Comparison of ENCODE assay signal across 8 cellular contexts in the genomic region with DNA sequence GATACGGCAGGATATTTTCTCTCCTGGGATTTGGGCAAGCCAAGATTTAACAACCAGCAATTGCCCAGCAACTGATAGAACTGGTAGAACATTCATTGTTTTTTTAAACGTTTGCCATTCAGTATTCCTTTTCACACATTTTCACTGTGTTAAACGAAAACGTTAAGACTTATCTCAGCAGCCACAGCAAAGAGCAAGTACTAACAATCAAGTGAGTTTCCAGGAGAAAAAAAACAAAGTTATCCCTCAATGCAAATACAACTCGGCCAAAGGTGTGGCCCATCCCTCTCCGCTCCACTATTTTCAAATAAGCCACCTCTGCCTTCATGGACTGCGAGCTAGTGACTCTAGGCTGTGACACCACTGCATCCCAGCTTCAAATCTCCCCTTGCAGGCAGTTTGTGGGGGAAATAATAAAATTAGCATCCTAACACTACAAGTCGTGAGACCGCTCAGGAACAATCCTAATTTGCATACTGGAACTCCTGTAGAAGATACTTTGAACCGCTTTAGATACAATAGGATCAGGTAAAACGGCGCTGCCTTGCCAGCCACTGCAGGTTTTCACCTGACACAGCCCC. TPM values are rescaled to one million over a fixed set of nuclear protein-coding genes. Genes with fewer than 3 reads are reported as not detected.
DNase-seq lines count a peak whose midpoint lies in the region; ATAC-seq, FAIRE-seq and TF ChIP-seq lines count a peak whose summit lies in the region.

No MANE protein-coding gene starts in this region.

- peak overlapping the region; percentile 94 for H3K4me3 Mint-ChIP-seq in central memory CD8-positive, alpha-beta T cell

- H3K4me3 ChIP-seq in A549, result peak overlapping the region; percentile 70
- H3K4me3 ChIP-seq in mucosa of descending colon, result peak overlapping the region; percentile 62

- H3K27ac ChIP-seq in A549 (peak overlapping the region; percentile 48 to 97), KOPT-K1 (ENCODE audit: low read depth, low read length, poor library complexity, severe bottlenecking) (peak overlapping the region; percentile 85)

- ATAC-seq in A549 (peak; percentile 11 to 35; a peak in 4 of 6 replicates), GM19328 (IDR thresholded peaks at IDR 0.05; ENCODE audit: unreplicated experiment) (peak; percentile 12), mucosa of descending colon (peak; percentile 19), HG03442 (IDR thresholded peaks at IDR 0.05; ENCODE audit: unreplicated experiment) (no peak), HG03565 (IDR thresholded peaks at IDR 0.05; ENCODE audit: unreplicated experiment) (no peak)
- peak; percentile 26 for ATAC-seq in central memory CD8-positive, alpha-beta T cell (replicated peaks; ENCODE audit: extremely low read depth, poor library complexity, severe bottlenecking)

- WGBS in A549 (ENCODE audit: missing lambda C conversion rate), result 7% methylated on average over 12 of the region's 12 CpGs

- no peaks in the 10 kb centered on the region for H3K9me3 ChIP-seq in A549
- H3K9me3 ChIP-seq in KOPT-K1 (ENCODE audit: insufficient read depth, low read length, poor library complexity, severe bottlenecking), result no peaks in the 10 kb centered on the region
- no peaks in the 10 kb centered on the region for H3K9me3 ChIP-seq in mucosa of descending colon

- H3K9me3 Mint-ChIP-seq in central memory CD8-positive, alpha-beta T cell, result no peaks in the 10 kb centered on the region

- POLR2A ChIA-PET in A549 (lab: Yijun Ruan, JAX), result no interaction called here

- FAIRE-seq in A549 (lab: Jason Lieb, UNC), result no peak

- H3K36me3 Mint-ChIP-seq in central memory CD8-positive, alpha-beta T cell (ENCODE audit: insufficient read depth), result peaks cover 11% of the 10 kb centered on the region

- peak overlapping the region; percentile 82 for H3K27ac Mint-ChIP-seq in central memory CD8-positive, alpha-beta T cell (ENCODE audit: low read depth)

- DNase-seq in A549 (ENCODE audit: low read depth in 1 of 2, low spot score in 1 of 2) (no peak), mucosa of descending colon (no peak)
- no peak for DNase-seq in central memory CD8-positive, alpha-beta T cell (ENCODE audit: low spot score in 2 of 2)
- DNase-seq in activated CD4-positive, CD25-positive, alpha-beta regulatory T cell (lab: John Stamatoyannopoulos, UW), result no peak

- TF ChIP-seq CTCF in A549 (IDR thresholded peaks at IDR 0.05) (no peak; the same call in 2 of the 3 replicates), mucosa of descending colon (IDR thresholded peaks at IDR 0.05) (no peak)

- CTCF ChIA-PET in A549 (lab: Yijun Ruan, JAX), result interaction anchor here (0.6 to 0.7 kb wide), 2 partner anchors 166 to 169 kb away, joined by 3 read pairs; no protein-coding TSS in a partner anchor

- intact Hi-C loops in mucosa of descending colon (cut with DNase I, micrococcal nuclease), result no loop called here

- TF ChIP-seq POLR2A in A549 (IDR thresholded peaks at IDR 0.05; ENCODE audit: low read length), result no peak

- H3K4me1 Mint-ChIP-seq in central memory CD8-positive, alpha-beta T cell, result peaks cover 40% of the 10 kb centered on the region

- peak overlapping the region; percentile 94 for H3K4me2 ChIP-seq in A549

- peaks cover 26% of the 10 kb centered on the region for H3K27me3 Mint-ChIP-seq in central memory CD8-positive, alpha-beta T cell

- H3K4me1 ChIP-seq in A549 (peaks cover 9% of the 10 kb centered on the region; the same call in 1 of the 3 replicates), mucosa of descending colon (ENCODE audit: low read depth) (peaks cover 8% of the 10 kb centered on the region)

- H3K36me3 ChIP-seq in KOPT-K1 (ENCODE audit: insufficient read depth, low read length), result peaks cover 18% of the 10 kb centered on the region
- no peaks in the 10 kb centered on the region for H3K36me3 ChIP-seq in mucosa of descending colon (ENCODE audit: low read depth)

- TF ChIP-seq EP300 in A549 (IDR thresholded peaks at IDR 0.05), result no peak

- TF ChIP-seq RAD21 in A549 (conservative IDR thresholded peaks at IDR 0.05 in 1 of 2, IDR thresholded peaks at IDR 0.05 in 1 of 2), result no peak

TF ChIP-seq in A549, 52 proteins besides CTCF, POLR2A, EP300 and RAD21:
- no peak for TF ChIP-seq E2F6 (IDR thresholded peaks at IDR 0.05; ENCODE audit: borderline replicate concordance, low read depth)
- no peak for TF ChIP-seq EHF (CRISPR knock-in tag; IDR thresholded peaks at IDR 0.05)
- TF ChIP-seq BHLHE40 (IDR thresholded peaks at IDR 0.05; ENCODE audit: low read depth, low read length), result no peak
- no peak for TF ChIP-seq HOXA7 (CRISPR knock-in tag; IDR thresholded peaks at IDR 0.05)
- TF ChIP-seq FOSL2 (IDR thresholded peaks at IDR 0.05), result no peak
- no peak for TF ChIP-seq FOSL2 (CRISPR knock-in tag; IDR thresholded peaks at IDR 0.05)
- TF ChIP-seq NPAS2 (CRISPR knock-in tag; IDR thresholded peaks at IDR 0.05; ENCODE audit: borderline replicate concordance), result no peak
- no peak for TF ChIP-seq HDAC2 (IDR thresholded peaks at IDR 0.05)
- no peak for TF ChIP-seq NR3C1 (IDR thresholded peaks at IDR 0.05)
- no peak for TF ChIP-seq RNF2 (IDR thresholded peaks at IDR 0.05; ENCODE audit: borderline replicate concordance, low read depth)
- TF ChIP-seq ELK1 (IDR thresholded peaks at IDR 0.05; ENCODE audit: low read depth, low read length), result no peak
- no peak for TF ChIP-seq MAZ (IDR thresholded peaks at IDR 0.05; ENCODE audit: borderline replicate concordance, low read depth, low read length)
- no peak for TF ChIP-seq RCOR1 (IDR thresholded peaks at IDR 0.05; ENCODE audit: low read depth, low read length)
- no peak for TF ChIP-seq KDM5A (IDR thresholded peaks at IDR 0.05)

RNA-seq across cellular contexts. Expression of gene RFXAP, which starts 0.4 kb away (rescaled TPM):
- polyA plus RNA-seq in A549 (2011; rRNA removed) (2.0 and 2.5 TPM in 2 replicates), A549 (2017; fragmentation: RNase III; extraction: RNeasy Plus Mini Kit Qiagen cat#74134 plus additional on column Dnase treatment) (2.4 to 2.8 TPM (median 2.5 TPM) in 3 replicates)
- polyA plus RNA-seq in A549 (2012; cell fraction: cytosol; rRNA removed), result 1.9 and 2.0 TPM in 2 replicates
- polyA plus RNA-seq in A549 (2012; cell fraction: nucleus; rRNA removed), result 1.6 TPM in 2 replicates
- 0.44 and 0.62 TPM in 2 replicates for polyA minus RNA-seq in A549 (2011; rRNA and poly(A)+ RNA removed)
- 1 to 10 TPM; 5.0 to 6.3 (median 5.9) TPM for total RNA-seq in mucosa of descending colon

Comparison
In these comparisons a context has a peak if more than half of its experiments do, and no peak if none do; other contexts are left out.
1. ATAC-seq: peak in A549 (2 of 2), GM19328 (single experiment), central memory CD8-positive, alpha-beta T cell (single experiment) and mucosa of descending colon (single experiment); none in HG03442 (single experiment) and HG03565 (single experiment).